Comparison of ENCODE assay signal across 14 cellular contexts in genomic region chr6:157760137-157760536, GRCh38.
DNase-seq lines count a peak whose midpoint lies in the region; ATAC-seq, FAIRE-seq and TF ChIP-seq lines count a peak whose summit lies in the region.
"Had no signal": no experiment of that assay in that cellular context is flagged by ENCODE, and none has a peak within 500 bp of the region (broad histone marks: within the 10 kb centered on the region; RNA-seq: fewer than 3 reads in every experiment).

No MANE protein-coding gene starts in this region.

- no peak for DNase-seq in HepG2 (ENCODE audit: low spot score)
- DNase-seq in right lobe of liver: no peak
- DNase-seq in keratinocyte (ENCODE audit: low read depth, low spot score): no peak
- DNase-seq in vagina (ENCODE audit: extremely low spot score in 2 of 2): no peak
- DNase-seq in ecto neural progenitor cell (ENCODE audit: low spot score): no peak
- no peak for DNase-seq in NCI-H1930 (lab: John Stamatoyannopoulos, UW)
- DNase-seq in NCI-H345 treated with DMSO at 0.1 percent for 48 hours (lab: John Stamatoyannopoulos, UW; ENCODE audit: unreplicated experiment): no peak
- DNase-seq: activated CD4-positive, alpha-beta T cell treated with anti-CD3 and anti-CD28 coated beads, Interleukin-2, amount 50 U/mL, for 48 hours; body of pancreas; esophagus squamous epithelium; NCI-H1436 treated with DMSO at 0.1 percent for 48 hours; NCI-H82 had no signal

- ATAC-seq in HepG2 (no peak), right lobe of liver (no peak)
- ATAC-seq: body of pancreas, sciatic nerve had no signal

- no peak for TF ChIP-seq EP300 in HepG2 (IDR thresholded peaks at IDR 0.05; ENCODE audit: low read depth in 2 of 2, low read length in 2 of 2)
- TF ChIP-seq EP300 in HepG2 (CRISPR knock-in tag; IDR thresholded peaks at IDR 0.05; ENCODE audit: borderline replicate concordance): no peak

- H4K20me1 ChIP-seq in HepG2 (ENCODE audit: insufficient read depth, low read length) (no peaks in the 10 kb centered on the region), keratinocyte (ENCODE audit: control insufficient read depth, extremely low read depth, insufficient read depth, low read length) (no peaks in the 10 kb centered on the region)

- no peak overlapping the region for H3K27ac ChIP-seq in HepG2 (ENCODE audit: extremely low read length, insufficient read depth, low read length)
- H3K27ac ChIP-seq in right lobe of liver: no peak overlapping the region
- H3K27ac ChIP-seq in keratinocyte (ENCODE audit: control insufficient read depth, insufficient read depth, low read length): peak overlapping the region; percentile 47
- peak overlapping the region; percentile 90 for H3K27ac ChIP-seq in vagina
- H3K27ac ChIP-seq: body of pancreas had no signal

- H3K4me1 Mint-ChIP-seq in activated naive CD8-positive, alpha-beta T cell (ENCODE audit: low read depth): peaks cover 93% of the 10 kb centered on the region

- no peak overlapping the region for H3K9ac ChIP-seq in HepG2 (ENCODE audit: insufficient read depth, low read depth, low read length)
- peak overlapping the region; percentile 56 for H3K9ac ChIP-seq in keratinocyte (ENCODE audit: control insufficient read depth, extremely low read depth, insufficient read depth, low read length)

- H3K4me2 ChIP-seq in HepG2 (ENCODE audit: low read depth, low read length) (no peak overlapping the region), keratinocyte (ENCODE audit: control insufficient read depth, extremely low read depth, insufficient read depth, low read depth, low read length) (no peak overlapping the region)

- TF ChIP-seq POLR2A in HepG2 (IDR thresholded peaks at IDR 0.05; ENCODE audit: insufficient read depth in 1 of 2, low read depth in 2 of 2, low read length in 2 of 2) (no peak), right lobe of liver (IDR thresholded peaks at IDR 0.05) (no peak), vagina (IDR thresholded peaks at IDR 0.05) (no peak)

- peak overlapping the region; percentile 99 for H3K27ac Mint-ChIP-seq in activated naive CD8-positive, alpha-beta T cell

- no peak for TF ChIP-seq RAD21 in HepG2 (CRISPR knock-in tag; IDR thresholded peaks at IDR 0.05)

- FAIRE-seq in HepG2 (lab: Jason Lieb, UNC) (no peak), keratinocyte (lab: Jason Lieb, UNC) (no peak)

- CTCF ChIA-PET in HepG2 (lab: Yijun Ruan, JAX; ENCODE audit: low intra/inter-chr PET ratio, low total read pairs): no interaction called here

- no peaks in the 10 kb centered on the region for H3K36me3 Mint-ChIP-seq in activated naive CD8-positive, alpha-beta T cell

- H3K4me1 ChIP-seq in HepG2 (ENCODE audit: insufficient read depth, low read length) (peaks cover 89% of the 10 kb centered on the region), right lobe of liver (peaks cover 0 to 6% (median 4%) of the 10 kb centered on the region in 4 donors), keratinocyte (ENCODE audit: control insufficient read depth, extremely low read depth, insufficient read depth, low read length) (peaks cover 50% of the 10 kb centered on the region), vagina (peaks cover 66% of the 10 kb centered on the region)

- H2AFZ ChIP-seq in HepG2 (ENCODE audit: low read length) (no peak overlapping the region), keratinocyte (ENCODE audit: control insufficient read depth, low read length) (no peak overlapping the region)

- no peaks in the 10 kb centered on the region for H3K9me3 Mint-ChIP-seq in activated naive CD8-positive, alpha-beta T cell (ENCODE audit: low read depth)

- POLR2A ChIA-PET in HepG2 (lab: Yijun Ruan, JAX): interaction anchor here (1.1 kb wide), 1 partner anchor 288 kb away, joined by 3 read pairs; no protein-coding TSS in a partner anchor

- BruUV-seq in HepG2 (replicated peaks; lab: Mats Ljungman, UMichigan): no TSS peak

- H3K9me3 ChIP-seq in HepG2 (ENCODE audit: low read length) (no peaks in the 10 kb centered on the region), right lobe of liver (no peaks in the 10 kb centered on the region), keratinocyte (ENCODE audit: control insufficient read depth, low read depth, low read length) (no peaks in the 10 kb centered on the region), vagina (no peaks in the 10 kb centered on the region)
- H3K9me3 ChIP-seq: body of pancreas, esophagus squamous epithelium had no signal

- no peak overlapping the region for H3K4me3 ChIP-seq in HepG2 (replicated peaks in 1 of 3; ENCODE audit: insufficient read depth in 1 of 3, low read depth in 2 of 3, low read length in 3 of 3)
- no peak overlapping the region for H3K4me3 ChIP-seq in right lobe of liver
- H3K4me3 ChIP-seq in keratinocyte (ENCODE audit: control insufficient read depth in 2 of 3, extremely low read depth in 1 of 3, insufficient read depth in 2 of 3, low read depth in 1 of 3, low read length in 3 of 3): no peak overlapping the region
- H3K4me3 ChIP-seq in vagina: no peak overlapping the region
- H3K4me3 ChIP-seq: body of pancreas, esophagus squamous epithelium had no signal

- dilution Hi-C loops in keratinocyte (cut with MboI; ENCODE audit: extremely low pct_ligation_motif_present, low sequenced_read_pairs): no loop called here

- no peaks in the 10 kb centered on the region for H3K27me3 Mint-ChIP-seq in activated naive CD8-positive, alpha-beta T cell

- intact Hi-C loops in HepG2 (cut with micrococcal nuclease; ENCODE audit: unreplicated experiment): loop anchor here (5.0 kb wide), 1 partner anchor 33 kb away; no protein-coding TSS in a partner anchor
- intact Hi-C loops in right lobe of liver (cut with DNase I): loop anchor here in 1 of 2 donors (5.0 kb wide), 1 partner anchor 107 kb away; no protein-coding TSS in a partner anchor
- intact Hi-C loops in vagina (cut with DNase I): no loop called here

- H3K36me3 ChIP-seq in HepG2 (replicated peaks in 1 of 2; ENCODE audit: control insufficient read depth in 1 of 2, insufficient read depth in 2 of 2, low read length in 2 of 2) (no peaks in the 10 kb centered on the region), right lobe of liver (no peaks in the 10 kb centered on the region), keratinocyte (ENCODE audit: control insufficient read depth in 2 of 2, extremely low read depth in 1 of 2, insufficient read depth in 2 of 2, low read length in 2 of 2) (no peaks in the 10 kb centered on the region), vagina (no peaks in the 10 kb centered on the region)
- H3K36me3 ChIP-seq: esophagus squamous epithelium had no signal

- H3K9me1 ChIP-seq in keratinocyte (ENCODE audit: control insufficient read depth, extremely low read depth, insufficient read depth, low read length): peaks cover 2% of the 10 kb centered on the region

- peak overlapping the region; percentile 80 for H3K4me3 Mint-ChIP-seq in activated naive CD8-positive, alpha-beta T cell

- 68% methylated on average over 6 of the region's 6 CpGs for WGBS in HepG2 (ENCODE audit: low lambda C conversion rate)
- WGBS in right lobe of liver (ENCODE audit: insufficient coverage, low coverage, low lambda C conversion rate, missing lambda C conversion rate): 100% methylated on average over 5 of the region's 6 CpGs

- in situ Hi-C loops in HepG2 (cut with HindIII; ENCODE audit: extremely low pct_ligation_motif_present, low pct_unique_long_range_greater_than_20kb): no loop called here

- peak; percentile 30; the same call in 1 of the 2 replicates for TF ChIP-seq CTCF in HepG2 (CRISPR knock-in tag; IDR thresholded peaks at IDR 0.05)
- no peak for TF ChIP-seq CTCF in right lobe of liver (IDR thresholded peaks at IDR 0.05)
- TF ChIP-seq CTCF in keratinocyte (optimal IDR thresholded peaks at IDR 0.05 in 1 of 3, IDR thresholded peaks at IDR 0.05 in 1 of 3, conservative IDR thresholded peaks at IDR 0.05 in 1 of 3; ENCODE audit: extremely low read depth in 1 of 3, insufficient read depth in 2 of 3, low read length in 3 of 3): no peak
- no peak for TF ChIP-seq CTCF in vagina (IDR thresholded peaks at IDR 0.05)

- H3K79me2 ChIP-seq in HepG2 (ENCODE audit: insufficient read depth, low read length): no peaks in the 10 kb centered on the region
- H3K79me2 ChIP-seq in keratinocyte (ENCODE audit: control insufficient read depth, insufficient read depth, low read length): no peaks in the 10 kb centered on the region

- no peaks in the 10 kb centered on the region; a peak in 1 of 5 replicates for H3K27me3 ChIP-seq in HepG2 (ENCODE audit: control insufficient read depth in 1 of 2, insufficient read depth in 2 of 2, low read length in 2 of 2)
- H3K27me3 ChIP-seq in right lobe of liver: no peaks in the 10 kb centered on the region
- H3K27me3 ChIP-seq in keratinocyte (ENCODE audit: control insufficient read depth, extremely low read depth, insufficient read depth, low read length): no peaks in the 10 kb centered on the region
- H3K27me3 ChIP-seq in vagina: no peaks in the 10 kb centered on the region
- H3K27me3 ChIP-seq: body of pancreas had no signal

TF ChIP-seq in HepG2, 621 proteins besides CTCF, POLR2A, EP300 and RAD21 (continues in another document):
- no peak for TF ChIP-seq MBD4 (IDR thresholded peaks at IDR 0.05; ENCODE audit: borderline replicate concordance, low read length)
- TF ChIP-seq ZNF781 (CRISPR knock-in tag; IDR thresholded peaks at IDR 0.05; ENCODE audit: borderline replicate concordance, not compliant biosample characterization): no peak
- TF ChIP-seq PITX1 (CRISPR knock-in tag; IDR thresholded peaks at IDR 0.05): 0 out of 2 replicates have a peak, but pooled peaks have one; percentile 15
- TF ChIP-seq SRSF1 (optimal IDR thresholded peaks at IDR 0.05; ENCODE audit: low read depth, low read length): no peak
- TF ChIP-seq MYPOP (CRISPR knock-in tag; IDR thresholded peaks at IDR 0.05): no peak
- no peak for TF ChIP-seq NFE2L2 (IDR thresholded peaks at IDR 0.05; ENCODE audit: low read length)
- TF ChIP-seq ZNF101 (CRISPR knock-in tag; IDR thresholded peaks at IDR 0.05; ENCODE audit: borderline replicate concordance, low read depth): no peak
- TF ChIP-seq FOSL1 (CRISPR knock-in tag; IDR thresholded peaks at IDR 0.05; ENCODE audit: borderline replicate concordance): no peak
- TF ChIP-seq, protein P1, sequence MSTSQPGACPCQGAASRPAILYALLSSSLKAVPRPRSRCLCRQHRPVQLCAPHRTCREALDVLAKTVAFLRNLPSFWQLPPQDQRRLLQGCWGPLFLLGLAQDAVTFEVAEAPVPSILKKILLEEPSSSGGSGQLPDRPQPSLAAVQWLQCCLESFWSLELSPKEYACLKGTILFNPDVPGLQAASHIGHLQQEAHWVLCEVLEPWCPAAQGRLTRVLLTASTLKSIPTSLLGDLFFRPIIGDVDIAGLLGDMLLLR (CRISPR knock-in tag; IDR thresholded peaks at IDR 0.05): no peak
- no peak for TF ChIP-seq KDM6A (CRISPR knock-in tag; IDR thresholded peaks at IDR 0.05; ENCODE audit: low read depth)

Comparison
In these comparisons a context has a peak if more than half of its experiments do, and no peak if none do; other contexts are left out.
1. H3K27ac ChIP-seq: peak in keratinocyte (single experiment) and vagina (single experiment); none in HepG2 (single experiment) and right lobe of liver (0 of 3).